Comparison of ENCODE assay signal across 9 cellular contexts in the genomic region with DNA sequence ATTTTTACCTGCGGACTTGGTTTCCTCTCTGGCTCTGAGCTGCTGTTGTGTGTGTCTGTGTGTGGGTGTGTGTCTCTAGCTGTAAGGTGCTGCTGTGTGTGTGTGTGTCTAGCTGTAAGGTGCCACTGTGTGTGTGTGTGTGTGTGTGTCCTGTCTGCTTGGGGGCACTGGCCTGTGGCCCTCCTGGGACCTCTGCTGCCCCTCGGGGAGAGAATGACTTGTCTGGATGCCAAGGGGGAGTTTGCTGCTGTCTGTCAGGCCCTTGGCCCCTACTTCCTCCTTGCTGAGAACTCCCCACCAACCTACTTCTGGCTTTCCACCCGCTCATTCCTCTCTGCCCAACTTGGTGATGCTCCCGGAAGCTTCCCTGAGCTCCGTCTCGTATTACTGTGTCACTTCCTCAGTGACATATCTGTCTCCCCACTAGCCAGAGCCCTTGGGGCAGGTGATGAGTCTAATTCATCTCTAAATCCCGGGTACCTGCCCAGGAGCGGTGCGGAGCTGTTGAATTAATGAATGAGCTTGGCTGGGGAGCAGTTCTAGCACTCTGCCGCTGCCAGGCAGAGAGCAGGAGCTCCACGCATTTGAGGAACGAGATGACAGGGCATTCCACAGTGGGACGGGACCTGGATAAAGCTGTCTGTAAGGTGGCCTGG. TPM values are rescaled to one million over a fixed set of nuclear protein-coding genes. Genes with fewer than 3 reads are reported as not detected.
DNase-seq lines count a peak whose midpoint lies in the region; ATAC-seq lines count a peak whose summit lies in the region.
"Had no signal": no experiment of that assay in that cellular context is flagged by ENCODE, and none has a peak within 500 bp of the region (broad histone marks: within the 10 kb centered on the region; RNA-seq: fewer than 3 reads in every experiment).

No MANE protein-coding gene starts in this region.

- peaks cover 11 to 19% of the 10 kb centered on the region in 2 donors for H3K4me1 ChIP-seq in neuronal stem cell (ENCODE audit: control insufficient read depth in 2 of 2, insufficient read depth in 1 of 2, low read depth in 1 of 2, low read length in 2 of 2)

- H3K36me3 ChIP-seq in neuronal stem cell (replicated peaks in 1 of 2; ENCODE audit: control insufficient read depth in 2 of 2, insufficient read depth in 2 of 2, low read length in 2 of 2) = peaks cover 3 to 35% of the 10 kb centered on the region in 2 donors

- H2AFZ ChIP-seq in neuronal stem cell (ENCODE audit: low read length) = no peak overlapping the region

- H4K8ac ChIP-seq in neuronal stem cell (ENCODE audit: low read depth, low read length) = no peak overlapping the region

- H4K91ac ChIP-seq in neuronal stem cell (ENCODE audit: low read depth, low read length, poor library complexity) = no peak overlapping the region

- no peak overlapping the region for H3K4me2 ChIP-seq in neuronal stem cell (ENCODE audit: insufficient read depth, low read length, poor library complexity, severe bottlenecking)

- H3K9me3 ChIP-seq in neuronal stem cell (replicated peaks in 1 of 2; ENCODE audit: control insufficient read depth in 2 of 2, insufficient read depth in 1 of 2, low read depth in 1 of 2, low read length in 2 of 2) = no peaks in the 10 kb centered on the region
- H3K9me3 ChIP-seq: pancreas had no signal

- H3K18ac ChIP-seq in neuronal stem cell (ENCODE audit: low read length) = peak overlapping the region; percentile 40

- no peaks in the 10 kb centered on the region for H3K27me3 ChIP-seq in neuronal stem cell (ENCODE audit: control insufficient read depth in 3 of 3, insufficient read depth in 3 of 3, low read depth in 1 of 3, low read length in 3 of 3)
- H3K27me3 ChIP-seq: pancreas had no signal

- no peak overlapping the region for H3K23ac ChIP-seq in neuronal stem cell (ENCODE audit: low read depth, low read length, poor library complexity)

- peak; percentile 26 for DNase-seq in CD1c-positive myeloid dendritic cell (ENCODE audit: extremely low spot score)
- DNase-seq in Kasumi-1 (lab: John Stamatoyannopoulos, UW) = peak; percentile 68 to 80
- DNase-seq in caudate nucleus (lab: John Stamatoyannopoulos, UW) = peak in 5 of 61 donors; percentile 25 to 74 (median 50)
- no peak for DNase-seq in neuronal stem cell (ENCODE audit: low spot score)
- DNase-seq in SW480 (ENCODE audit: low spot score) = no peak
- DNase-seq in NCI-H2196 (lab: John Stamatoyannopoulos, UW; ENCODE audit: unreplicated experiment) = no peak

- H2BK120ac ChIP-seq in neuronal stem cell (ENCODE audit: low read depth, low read length) = no peak overlapping the region

- no peak overlapping the region for H2BK12ac ChIP-seq in neuronal stem cell (ENCODE audit: low read length)

- ATAC-seq in GM18502 (IDR thresholded peaks at IDR 0.05; ENCODE audit: poor library complexity, unreplicated experiment) = no peak
- no peak for ATAC-seq in GM18870 (IDR thresholded peaks at IDR 0.05; ENCODE audit: unreplicated experiment)

- H2BK5ac ChIP-seq in neuronal stem cell (ENCODE audit: low read length) = peak overlapping the region; percentile 79

- no peaks in the 10 kb centered on the region for H3K79me1 ChIP-seq in neuronal stem cell (ENCODE audit: low read depth, low read length)

- H3K9ac ChIP-seq in neuronal stem cell (ENCODE audit: low read depth, low read length, poor library complexity) = peak overlapping the region; percentile 4

- H3K14ac ChIP-seq in neuronal stem cell (ENCODE audit: low read length) = peak overlapping the region; percentile 63

- peak overlapping the region; percentile 6 for H3K27ac ChIP-seq in caudate nucleus (ENCODE audit: low read depth, low read length)
- peak overlapping the region; percentile 64 for H3K27ac ChIP-seq in neuronal stem cell (replicated peaks; ENCODE audit: low read length)

- no peak overlapping the region for H3K4me3 ChIP-seq in neuronal stem cell (ENCODE audit: low read length in 2 of 2)
- H3K4me3 ChIP-seq: pancreas had no signal

- peak overlapping the region; percentile 32 for H2AK5ac ChIP-seq in neuronal stem cell (ENCODE audit: low read depth, low read length)

- no peak overlapping the region for H3K4ac ChIP-seq in neuronal stem cell (ENCODE audit: low read length)

- WGBS in neuronal stem cell (ENCODE audit: extremely low coverage in 2 of 2, insufficient read length in 2 of 2, insufficient replicate concordance in 1 of 2), 2 donors = no CpG with 5 or more reads among the region's 13 CpGs

- H2BK15ac ChIP-seq in neuronal stem cell (ENCODE audit: low read length) = no peak overlapping the region

RNA-seq across cellular contexts. Expression of a gene that starts 45.3 kb away (rescaled TPM):
- not detected for polyA plus RNA-seq in neuronal stem cell (2013, experiment 1 of 2)
- not detected for polyA plus RNA-seq in neuronal stem cell (2013, experiment 2 of 2)
- polyA plus RNA-seq: pancreas had no signal

RNA-seq across cellular contexts. Expression of a gene that starts 52.0 kb away (rescaled TPM):
- 77.5 TPM for polyA plus RNA-seq in neuronal stem cell (2013, experiment 1 of 2)
- 79.6 TPM for polyA plus RNA-seq in neuronal stem cell (2013, experiment 2 of 2)

Comparison
In these comparisons a context has a peak if more than half of its experiments do, and no peak if none do; other contexts are left out.
1. DNase-seq: peak in CD1c-positive myeloid dendritic cell (single experiment) and Kasumi-1 (2 of 2); none in neuronal stem cell (single experiment), SW480 (single experiment) and NCI-H2196 (single experiment).